35 cellular contexts compared by ENCODE assay signal in genomic region chr9:15381491-15381890, GRCh38.
"Had no signal": no experiment of that assay in that cellular context is flagged by ENCODE, and none has a peak within 500 bp of the region (broad histone marks: within the 10 kb centered on the region; RNA-seq: fewer than 3 reads in every experiment).

No MANE protein-coding gene starts in this region.

- DNase-seq: Karpas-422, Kasumi-1, MG63, MM.1S, MV-4-11, NCI-H1048, NCI-H1092, NCI-H1092 treated with DMSO at 0.1 percent for 48 hours, NCI-H1105, NCI-H1105 treated with DMSO at 0.1 percent for 48 hours, NCI-H1417, NCI-H1417 treated with DMSO at 0.1 percent for 48 hours, NCI-H1436, NCI-H1436 treated with DMSO at 0.1 percent for 48 hours, NCI-H146, NCI-H1694, NCI-H1694 treated with DMSO at 0.1 percent for 48 hours, NCI-H187, NCI-H187 treated with DMSO at 0.1 percent for 48 hours, NCI-H1930, NCI-H2029, NCI-H2029 treated with DMSO at 0.1 percent for 48 hours, NCI-H2081, NCI-H2081 treated with DMSO at 0.1 percent for 48 hours, NCI-H2107, NCI-H2171, NCI-H2171 treated with DMSO at 0.1 percent for 48 hours, NCI-H2227 treated with DMSO at 0.1 percent for 48 hours, NCI-H226, NCI-H345, NCI-H446, NCI-H446 treated with DMSO at 0.1 percent for 48 hours, NCI-H510A, NCI-H510A treated with DMSO at 0.1 percent for 48 hours, NCI-H524 had no signal

- H3K4me3 ChIP-seq: MG63 had no signal

- H3K9me3 ChIP-seq: MG63 had no signal

- H3K36me3 ChIP-seq: MG63 had no signal
